12 cellular contexts compared by ENCODE assay signal in genomic region chr2:131145040-131145439, GRCh38. TPM values are rescaled to one million over a fixed set of nuclear protein-coding genes. Genes with fewer than 3 reads are reported as not detected.
DNase-seq lines count a peak whose midpoint lies in the region; ATAC-seq and TF ChIP-seq lines count a peak whose summit lies in the region.
"Had no signal": no experiment of that assay in that cellular context is flagged by ENCODE, and none has a peak within 500 bp of the region (broad histone marks: within the 10 kb centered on the region; RNA-seq: fewer than 3 reads in every experiment).

No MANE protein-coding gene starts in this region.

- TF ChIP-seq CTCF in colonic mucosa (IDR thresholded peaks at IDR 0.05): no peak

- no peak for DNase-seq in activated CD4-positive, alpha-beta T cell treated with anti-CD3 and anti-CD28 coated beads, Interleukin-2, amount 10 ng/mL, durations not matched to agents 24 days and 14 days
- no peak for DNase-seq in activated CD4-positive, alpha-beta T cell treated with anti-CD3 and anti-CD28 coated beads, Interleukin-2, amount 50 U/mL, for 48 hours
- DNase-seq in naive B cell: no peak
- DNase-seq in colonic mucosa: no peak
- no peak for DNase-seq in HEK293T (ENCODE audit: extremely low spot score)
- no peak for DNase-seq in DMS79 treated with DMSO at 0.1 percent for 48 hours (lab: John Stamatoyannopoulos, UW)
- DNase-seq: amniotic stem cell, MG63, NCI-H226, Right ventricle myocardium superior had no signal

- H3K4me3 ChIP-seq in colonic mucosa: no peak overlapping the region
- H3K4me3 ChIP-seq: MG63 had no signal

- H3K4me1 Mint-ChIP-seq in activated CD4-positive, alpha-beta T cell treated with anti-CD3 and anti-CD28 coated beads, Interleukin-2, amount 10 ng/mL, durations not matched to agents 24 days and 14 days: peaks cover 7% of the 10 kb centered on the region
- peaks cover 5 to 17% (median 13%) of the 10 kb centered on the region in 3 donors for H3K4me1 Mint-ChIP-seq in naive B cell

- H3K36me3 ChIP-seq in colonic mucosa: peaks cover 12% of the 10 kb centered on the region

- no peak overlapping the region for H3K4me3 Mint-ChIP-seq in activated CD4-positive, alpha-beta T cell treated with anti-CD3 and anti-CD28 coated beads, Interleukin-2, amount 10 ng/mL, durations not matched to agents 24 days and 14 days
- H3K4me3 Mint-ChIP-seq in naive B cell: no peak overlapping the region

- H3K27me3 ChIP-seq in colonic mucosa: no peaks in the 10 kb centered on the region
- H3K27me3 ChIP-seq: MG63 had no signal

- CTCF ChIA-PET in HEK293T (lab: Yijun Ruan, JAX): no interaction called here

- H3K36me3 Mint-ChIP-seq in activated CD4-positive, alpha-beta T cell treated with anti-CD3 and anti-CD28 coated beads, Interleukin-2, amount 10 ng/mL, durations not matched to agents 24 days and 14 days (ENCODE audit: low read depth): peaks cover 47% of the 10 kb centered on the region
- H3K36me3 Mint-ChIP-seq in naive B cell: peaks cover 14 to 16% of the 10 kb centered on the region in 2 donors

- H3K9me3 ChIP-seq in colonic mucosa: no peaks in the 10 kb centered on the region
- H3K9me3 ChIP-seq: MG63 had no signal

- H3K4me1 ChIP-seq in colonic mucosa: no peaks in the 10 kb centered on the region

- H3K27me3 Mint-ChIP-seq in activated CD4-positive, alpha-beta T cell treated with anti-CD3 and anti-CD28 coated beads, Interleukin-2, amount 10 ng/mL, durations not matched to agents 24 days and 14 days: no peaks in the 10 kb centered on the region
- H3K27me3 Mint-ChIP-seq in naive B cell: no peaks in the 10 kb centered on the region

- H3K27ac ChIP-seq in colonic mucosa: no peak overlapping the region

- intact Hi-C loops in activated CD4-positive, alpha-beta T cell treated with anti-CD3 and anti-CD28 coated beads, Interleukin-2, amount 10 ng/mL, durations not matched to agents 24 days and 14 days (cut with micrococcal nuclease): no loop called here
- intact Hi-C loops in colonic mucosa (cut with DNase I): no loop called here

- ATAC-seq in GM21737 (IDR thresholded peaks at IDR 0.05; ENCODE audit: unreplicated experiment): peak; percentile 64
- peak; percentile 86 for ATAC-seq in HG03378 (IDR thresholded peaks at IDR 0.05; ENCODE audit: unreplicated experiment)
- peak; percentile 43 to 47 for ATAC-seq in naive B cell (ENCODE audit: low read depth in 2 of 2)

- H3K9ac ChIP-seq in colonic mucosa (ENCODE audit: low read depth in 2 of 2, low read length in 2 of 2): no peak overlapping the region

- peak overlapping the region; percentile 40 for H3K27ac Mint-ChIP-seq in activated CD4-positive, alpha-beta T cell treated with anti-CD3 and anti-CD28 coated beads, Interleukin-2, amount 10 ng/mL, durations not matched to agents 24 days and 14 days
- peak overlapping the region in 3 of 6 donors; percentile 6 to 92 (median 26) for H3K27ac Mint-ChIP-seq in naive B cell

- POLR2A ChIA-PET in HEK293T (lab: Yijun Ruan, JAX): no interaction called here

- no peaks in the 10 kb centered on the region for H3K9me3 Mint-ChIP-seq in activated CD4-positive, alpha-beta T cell treated with anti-CD3 and anti-CD28 coated beads, Interleukin-2, amount 10 ng/mL, durations not matched to agents 24 days and 14 days
- no peaks in the 10 kb centered on the region for H3K9me3 Mint-ChIP-seq in naive B cell

TF ChIP-seq in HEK293T, 16 proteins besides CTCF, POLR2A, EP300 and RAD21:
- TF ChIP-seq ELF4 (IDR thresholded peaks at IDR 0.05) (no peak), SUZ12 (IDR thresholded peaks at IDR 0.05) (no peak), ZNF384 (IDR thresholded peaks at IDR 0.05) (no peak), LEF1 (IDR thresholded peaks at IDR 0.05; ENCODE audit: borderline replicate concordance) (no peak), TARDBP (IDR thresholded peaks at IDR 0.05) (no peak), FOXM1 (IDR thresholded peaks at IDR 0.05; ENCODE audit: borderline replicate concordance) (no peak), BHLHE40 (IDR thresholded peaks at IDR 0.05; ENCODE audit: borderline replicate concordance) (no peak), HDGF (IDR thresholded peaks at IDR 0.05; ENCODE audit: borderline replicate concordance) (no peak), PKNOX1 (IDR thresholded peaks at IDR 0.05) (no peak), FOXA1 (IDR thresholded peaks at IDR 0.05) (no peak), SP1 (IDR thresholded peaks at IDR 0.05) (no peak)

RNA-seq across cellular contexts. Expression of gene PLEKHB2, which starts 39.9 kb away (rescaled TPM):
- 62.4 and 66.7 TPM in 2 replicates for total RNA-seq in activated CD4-positive, alpha-beta T cell treated with anti-CD3 and anti-CD28 coated beads, Interleukin-2, amount 10 ng/mL, durations not matched to agents 24 days and 14 days
- 10 to 100 TPM; 53.5 to 68.1 (median 57.3) TPM for polyA plus RNA-seq in naive B cell (ENCODE audit: low read depth in 6 of 6)
- 100 to 1,000 TPM; 128 to 141 TPM for total RNA-seq in colonic mucosa

RNA-seq across cellular contexts. Expression of gene FAM168B, which starts 51.8 kb away (rescaled TPM):
- total RNA-seq in activated CD4-positive, alpha-beta T cell treated with anti-CD3 and anti-CD28 coated beads, Interleukin-2, amount 10 ng/mL, durations not matched to agents 24 days and 14 days: 82.3 and 85.6 TPM in 2 replicates
- polyA plus RNA-seq in naive B cell (ENCODE audit: low read depth in 6 of 6): 10 to 100 TPM; 12.4 to 40.5 (median 30.7) TPM
- 10 to 100 TPM; 82.6 to 93.5 TPM for total RNA-seq in colonic mucosa
